In the genomic region with DNA sequence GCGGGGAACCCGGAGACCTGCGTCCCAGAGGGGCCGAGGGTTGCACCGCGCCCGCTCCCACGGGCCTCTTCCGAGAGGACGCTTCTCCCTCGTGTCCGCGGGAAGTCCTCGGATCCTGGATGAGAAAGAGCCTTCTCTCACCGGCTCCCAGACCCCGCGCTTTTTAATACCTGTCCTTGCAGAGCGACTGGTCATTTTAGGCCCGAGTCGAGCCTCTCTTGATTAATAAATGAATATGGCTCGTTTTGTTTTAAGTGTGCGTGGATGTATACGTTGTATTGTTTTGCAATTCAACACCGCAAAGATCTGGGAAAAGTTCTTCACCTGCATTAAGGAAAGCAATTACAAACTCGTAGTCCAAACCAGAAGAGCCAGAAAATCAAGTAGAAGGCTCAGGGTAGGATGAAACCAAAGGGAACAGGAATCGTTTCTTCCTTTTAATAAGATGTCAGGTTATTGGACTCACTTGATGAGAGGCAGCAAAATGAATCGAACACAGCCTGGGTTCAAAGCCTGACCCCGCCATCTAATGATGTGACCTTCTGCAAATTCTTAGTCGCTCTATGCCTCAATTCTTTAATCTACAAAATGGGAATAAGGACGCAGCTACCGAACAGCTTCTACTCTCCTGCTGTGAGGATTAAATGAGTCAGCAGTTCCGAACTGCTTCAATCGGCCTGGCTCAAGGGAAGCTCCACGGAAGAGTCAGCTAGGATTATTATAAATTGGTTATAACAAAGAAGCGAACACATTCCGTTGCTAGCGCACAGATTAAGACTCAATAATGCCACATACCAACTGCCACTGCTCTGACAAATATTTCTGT, we compare ENCODE assay signal across 10 cellular contexts.
DNase-seq lines count a peak whose midpoint lies in the region; ATAC-seq and TF ChIP-seq lines count a peak whose summit lies in the region.
"Had no signal": no experiment of that assay in that cellular context is flagged by ENCODE, and none has a peak within 500 bp of the region (broad histone marks: within the 10 kb centered on the region; RNA-seq: fewer than 3 reads in every experiment).

No MANE protein-coding gene starts in this region.

- in situ Hi-C loops in brain microvascular endothelial cell (cut with HindIII; ENCODE audit: low pct_ligation_motif_present, low sequenced_read_pairs), result no loop called here

- H3K4me3 Mint-ChIP-seq in activated T-cell treated with anti-CD3 and anti-CD28 coated beads, Interleukin-2, amount 50 U/mL, for 72 hours, result peak overlapping the region; percentile 77

- TF ChIP-seq CTCF in brain microvascular endothelial cell (IDR thresholded peaks at IDR 0.05; ENCODE audit: low read depth, low read length, missing control alignments), result no peak
- TF ChIP-seq CTCF in right lobe of liver (IDR thresholded peaks at IDR 0.05), result no peak
- no peak for TF ChIP-seq CTCF in tibial nerve (IDR thresholded peaks at IDR 0.05)

- H3K27ac ChIP-seq in brain microvascular endothelial cell (no peak overlapping the region), right lobe of liver (peak overlapping the region in 1 of 3 donors; percentile 15), tibial nerve (peak overlapping the region; percentile 26 to 87 (median 68))
- H3K27ac ChIP-seq: foreskin keratinocyte had no signal

- no peaks in the 10 kb centered on the region for H3K9me3 ChIP-seq in right lobe of liver
- H3K9me3 ChIP-seq in tibial nerve, result peaks cover 0 to 7% (median 0%) of the 10 kb centered on the region in 4 donors

- peak overlapping the region; percentile 59 for H3K4me3 ChIP-seq in brain microvascular endothelial cell (ENCODE audit: low read depth, low read length)
- peak overlapping the region; percentile 45 to 54 (median 49) for H3K4me3 ChIP-seq in right lobe of liver
- H3K4me3 ChIP-seq in tibial nerve, result peak overlapping the region; percentile 32 to 80 (median 56)

- H3K4me1 ChIP-seq in right lobe of liver (peaks cover 0 to 16% (median 0%) of the 10 kb centered on the region in 4 donors), tibial nerve (peaks cover 0 to 47% (median 10%) of the 10 kb centered on the region in 4 donors)
- H3K4me1 ChIP-seq: foreskin keratinocyte had no signal

- H3K4me1 Mint-ChIP-seq in activated T-cell treated with anti-CD3 and anti-CD28 coated beads, Interleukin-2, amount 50 U/mL, for 72 hours (ENCODE audit: low read depth), result peaks cover 9% of the 10 kb centered on the region

- no peaks in the 10 kb centered on the region for H3K36me3 ChIP-seq in brain microvascular endothelial cell (replicated peaks)
- H3K36me3 ChIP-seq in right lobe of liver, result no peaks in the 10 kb centered on the region
- H3K36me3 ChIP-seq in tibial nerve, result no peaks in the 10 kb centered on the region

- no peak for TF ChIP-seq POLR2A in right lobe of liver (IDR thresholded peaks at IDR 0.05)
- no peak for TF ChIP-seq POLR2A in tibial nerve (IDR thresholded peaks at IDR 0.05)

- no peak for DNase-seq in activated T-cell treated with anti-CD3 and anti-CD28 coated beads, Interleukin-2, amount 50 U/mL, for 72 hours
- DNase-seq in activated T-cell treated with anti-CD3 and anti-CD28 coated beads, Interleukin-2, amount 50 U/mL, for 1 hour, result no peak
- DNase-seq in brain microvascular endothelial cell, result no peak
- DNase-seq in right lobe of liver, result no peak
- no peak for DNase-seq in tibial nerve (ENCODE audit: low spot score in 2 of 2)
- DNase-seq in NCI-H187 (lab: John Stamatoyannopoulos, UW), result no peak
- DNase-seq: DND-41 had no signal

- H3K27me3 ChIP-seq in brain microvascular endothelial cell (replicated peaks) (peaks cover 5% of the 10 kb centered on the region), right lobe of liver (no peaks in the 10 kb centered on the region), tibial nerve (peaks cover 0 to 10% of the 10 kb centered on the region in 2 donors)

- no peak overlapping the region for H3K27ac Mint-ChIP-seq in activated T-cell treated with anti-CD3 and anti-CD28 coated beads, Interleukin-2, amount 50 U/mL, for 72 hours

- peaks cover 35% of the 10 kb centered on the region for H3K27me3 Mint-ChIP-seq in activated T-cell treated with anti-CD3 and anti-CD28 coated beads, Interleukin-2, amount 50 U/mL, for 72 hours (ENCODE audit: low read depth)

- H3K36me3 Mint-ChIP-seq in activated T-cell treated with anti-CD3 and anti-CD28 coated beads, Interleukin-2, amount 50 U/mL, for 72 hours (ENCODE audit: insufficient read depth in 2 of 2), result peaks cover 0 to 2% of the 10 kb centered on the region in 2 donors

- TF ChIP-seq EP300 in tibial nerve (IDR thresholded peaks at IDR 0.05), result no peak

- intact Hi-C loops in right lobe of liver (cut with DNase I), result no loop called here

- ATAC-seq in activated T-cell treated with anti-CD3 and anti-CD28 coated beads, Interleukin-2, amount 50 U/mL, for 72 hours (replicated peaks in 1 of 2), result no peak
- no peak for ATAC-seq in right lobe of liver
- ATAC-seq in GM19463 (IDR thresholded peaks at IDR 0.05; ENCODE audit: unreplicated experiment), result no peak
- no peak for ATAC-seq in HG02970 (IDR thresholded peaks at IDR 0.05; ENCODE audit: low FRiP score, unreplicated experiment)

- 31% methylated on average over 32 of the region's 37 CpGs for WGBS in right lobe of liver (ENCODE audit: insufficient coverage, low coverage, low lambda C conversion rate, missing lambda C conversion rate)
- 33 to 35% methylated on average over 32 to 37 of the region's 37 CpGs for WGBS in tibial nerve, 2 donors

- H3K9me3 Mint-ChIP-seq in activated T-cell treated with anti-CD3 and anti-CD28 coated beads, Interleukin-2, amount 50 U/mL, for 72 hours, result no peaks in the 10 kb centered on the region
